8 cellular contexts compared by ENCODE assay signal in the genomic region with DNA sequence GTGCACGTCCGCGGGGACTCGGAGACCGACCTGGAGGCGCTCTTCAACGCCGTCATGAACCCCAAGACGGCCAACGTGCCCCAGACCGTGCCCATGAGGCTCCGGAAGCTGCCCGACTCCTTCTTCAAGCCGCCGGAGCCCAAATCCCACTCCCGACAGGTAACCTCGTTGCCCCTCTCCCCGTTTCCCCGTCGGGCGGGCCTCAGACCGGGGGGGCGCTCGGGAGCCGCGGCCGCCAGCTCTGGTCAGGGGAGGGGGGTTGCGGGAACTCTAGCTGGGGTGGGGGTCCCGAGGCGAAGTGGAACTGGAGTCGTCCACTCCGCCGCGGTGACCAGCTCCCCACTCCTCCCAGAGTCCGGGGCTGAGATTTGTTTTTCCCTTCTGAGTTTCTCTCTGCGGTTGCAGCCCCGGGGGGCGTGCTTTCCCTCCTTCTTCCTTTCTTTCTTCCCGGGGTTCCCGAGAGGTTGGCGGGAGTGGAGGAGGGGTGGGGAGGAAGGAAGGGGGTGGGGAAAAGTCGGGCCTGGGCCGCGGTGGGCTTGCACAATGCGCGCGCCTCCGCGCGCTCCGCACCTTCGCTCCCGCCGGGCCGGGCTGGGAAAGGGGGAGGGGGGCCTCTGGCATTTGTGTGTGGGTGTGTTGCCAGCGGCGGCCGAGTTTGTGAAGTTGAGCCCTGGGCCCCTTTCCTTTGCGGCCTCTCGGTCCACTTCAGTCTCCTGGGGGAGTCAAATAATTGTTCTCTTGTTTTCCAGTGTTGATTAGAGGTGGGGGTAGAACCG. TPM values are rescaled to one million over a fixed set of nuclear protein-coding genes. Genes with fewer than 3 reads are reported as not detected.
A peak's percentile ranks its signal among the peaks of the same experiment; 100 is the strongest.
DNase-seq lines count a peak whose midpoint lies in the region; ATAC-seq, FAIRE-seq and TF ChIP-seq lines count a peak whose summit lies in the region.

No MANE protein-coding gene starts in this region.

- TF ChIP-seq POLR2A in endothelial cell of umbilical vein (IDR thresholded peaks at IDR 0.05; ENCODE audit: low read depth, low read length) (peak; percentile 27), thyroid gland (IDR thresholded peaks at IDR 0.05) (peak in 1 of 2 donors; percentile 66)

- H3K27ac Mint-ChIP-seq in memory B cell: no peak overlapping the region

- H3K79me2 ChIP-seq in ACC112 (ENCODE audit: control insufficient read depth, insufficient read depth, low read length, unreplicated experiment) (peaks cover 58% of the 10 kb centered on the region), endothelial cell of umbilical vein (ENCODE audit: control insufficient read depth, insufficient read depth, low read length) (peaks cover 6% of the 10 kb centered on the region)

- WGBS in thyroid gland, 2 donors: 1 to 2% methylated on average over 27 to 50 of the region's 61 CpGs

- H3K27me3 ChIP-seq in ACC112 (ENCODE audit: insufficient read depth, low read length) (no peaks in the 10 kb centered on the region), endothelial cell of umbilical vein (ENCODE audit: control insufficient read depth in 2 of 2, insufficient read depth in 2 of 2, low read length in 2 of 2) (peaks cover 5 to 26% of the 10 kb centered on the region in 2 experiments), thyroid gland (no peaks in the 10 kb centered on the region)

- TF ChIP-seq CTCF in endothelial cell of umbilical vein (IDR thresholded peaks at IDR 0.05; ENCODE audit: extremely low read depth in 1 of 2, insufficient read depth in 1 of 2, low read depth in 1 of 2, low read length in 2 of 2): peak in 1 of 2 donors; percentile 15
- TF ChIP-seq CTCF in thyroid gland (IDR thresholded peaks at IDR 0.05): peak in 1 of 6 experiments; percentile 9

- peak overlapping the region; percentile 98 for H3K27ac ChIP-seq in ACC112 (ENCODE audit: low read depth, low read length)
- peak overlapping the region; percentile 72 for H3K27ac ChIP-seq in endothelial cell of umbilical vein (ENCODE audit: insufficient read depth, low read depth, low read length)
- H3K27ac ChIP-seq in thyroid gland: peak overlapping the region; percentile 97 to 100 (median 99)

- FAIRE-seq in endothelial cell of umbilical vein (lab: Jason Lieb, UNC): no peak

- DNase-seq in T1000 (lab: John Stamatoyannopoulos, UW) (peak; percentile 18), endothelial cell of umbilical vein (ENCODE audit: low read depth, low spot score) (peak; percentile 77), memory B cell (ENCODE audit: low spot score in 2 of 2) (peak; percentile 3 to 10), thyroid gland (peak; percentile 90), RPMI8226 (no peak), NCI-H1092 (lab: John Stamatoyannopoulos, UW) (no peak)

- H2AFZ ChIP-seq in ACC112 (ENCODE audit: low read length, unreplicated experiment) (peak overlapping the region; percentile 83), endothelial cell of umbilical vein (ENCODE audit: low read depth, low read length) (peak overlapping the region; percentile 66)

- dilution Hi-C loops in endothelial cell of umbilical vein (cut with MboI; ENCODE audit: extremely low pct_ligation_motif_present, low sequenced_read_pairs): no loop called here

- POLR2A ChIA-PET in endothelial cell of umbilical vein (lab: Charles Lee): interaction anchor here (0.7 kb wide), 1 partner anchor 776 kb away, joined by 3 read pairs; no protein-coding TSS in a partner anchor

- CTCF ChIA-PET in endothelial cell of umbilical vein (lab: Charles Lee): interaction anchor here (0.7 to 1.2 kb wide), 5 partner anchors 60 to 230 kb away, joined by 3 to 5 read pairs (median 3); no protein-coding TSS in a partner anchor

- no TSS peak for BruUV-seq in endothelial cell of umbilical vein (replicated peaks; lab: Mats Ljungman, UMichigan)

- H3K4me3 Mint-ChIP-seq in memory B cell: peak overlapping the region; percentile 69

- peaks cover 9% of the 10 kb centered on the region for H3K36me3 ChIP-seq in ACC112 (ENCODE audit: insufficient read depth, low read length)
- peaks cover 3 to 4% of the 10 kb centered on the region in 2 experiments for H3K36me3 ChIP-seq in endothelial cell of umbilical vein (ENCODE audit: control insufficient read depth in 2 of 2, extremely low read depth in 1 of 2, insufficient read depth in 2 of 2, low read length in 2 of 2)
- no peaks in the 10 kb centered on the region for H3K36me3 ChIP-seq in thyroid gland

- H3K9ac ChIP-seq in endothelial cell of umbilical vein (replicated peaks; ENCODE audit: extremely low read depth, insufficient read depth, low read length): peak overlapping the region; percentile 53

- H3K4me1 ChIP-seq in ACC112 (ENCODE audit: control insufficient read depth, insufficient read depth, low read length, unreplicated experiment): peaks cover 39% of the 10 kb centered on the region
- H3K4me1 ChIP-seq in endothelial cell of umbilical vein (ENCODE audit: control insufficient read depth, extremely low read depth, insufficient read depth, low read length): peaks cover 11% of the 10 kb centered on the region
- H3K4me1 ChIP-seq in thyroid gland: peaks cover 31 to 34% of the 10 kb centered on the region in 2 donors

- peak overlapping the region; percentile 96 for H3K4me3 ChIP-seq in ACC112 (ENCODE audit: low read depth, low read length)
- peak overlapping the region; percentile 56 to 99 (median 69) for H3K4me3 ChIP-seq in endothelial cell of umbilical vein (replicated peaks in 1 of 3; ENCODE audit: insufficient read depth in 1 of 3, low read depth in 1 of 3, low read length in 3 of 3)
- peak overlapping the region; percentile 73 to 96 (median 95) for H3K4me3 ChIP-seq in thyroid gland (replicated peaks in 1 of 3)

- ATAC-seq in GM21717 (IDR thresholded peaks at IDR 0.05; ENCODE audit: unreplicated experiment): peak; percentile 16
- no peak for ATAC-seq in memory B cell (ENCODE audit: low read depth)

- H3K9me3 ChIP-seq in endothelial cell of umbilical vein (replicated peaks; ENCODE audit: control insufficient read depth, insufficient read depth, low read length): no peaks in the 10 kb centered on the region
- no peaks in the 10 kb centered on the region for H3K9me3 ChIP-seq in thyroid gland

- peaks cover 1% of the 10 kb centered on the region for H3K36me3 Mint-ChIP-seq in memory B cell

- intact Hi-C loops in endothelial cell of umbilical vein (cut with micrococcal nuclease): loop anchor here (1.0 to 10.0 kb wide), 4 partner anchors 100 to 684 kb away; a partner anchor contains a TSS
- intact Hi-C loops in thyroid gland (cut with DNase I): no loop called here

- H3K4me1 Mint-ChIP-seq in memory B cell: peaks cover 3% of the 10 kb centered on the region

- H3K9me3 Mint-ChIP-seq in memory B cell: no peaks in the 10 kb centered on the region

- peak overlapping the region; percentile 71 for H3K4me2 ChIP-seq in endothelial cell of umbilical vein (ENCODE audit: insufficient read depth, low read length)

- peaks cover 20% of the 10 kb centered on the region for H4K20me1 ChIP-seq in endothelial cell of umbilical vein (replicated peaks; ENCODE audit: control insufficient read depth, extremely low read depth, insufficient read depth, low read length)

- H3K9me1 ChIP-seq in endothelial cell of umbilical vein (replicated peaks; ENCODE audit: control insufficient read depth, extremely low read depth, insufficient read depth, low read length): no peaks in the 10 kb centered on the region

- peaks cover 20% of the 10 kb centered on the region for H3K27me3 Mint-ChIP-seq in memory B cell

TF ChIP-seq in endothelial cell of umbilical vein, 7 proteins besides CTCF, POLR2A, EP300 and RAD21:
- TF ChIP-seq POLR2AphosphoS5 (IDR thresholded peaks at IDR 0.05; ENCODE audit: insufficient read depth, low read depth, low read length) (no peak), GATA2 (IDR thresholded peaks at IDR 0.05; ENCODE audit: insufficient read depth, insufficient read length, low read depth, low read length) (no peak), JUN (IDR thresholded peaks at IDR 0.05; ENCODE audit: borderline replicate concordance, insufficient read depth, insufficient read length, low read depth) (no peak), MYC (IDR thresholded peaks at IDR 0.05; ENCODE audit: low read depth, low read length) (no peak), FOS (IDR thresholded peaks at IDR 0.05; ENCODE audit: borderline replicate concordance, insufficient read depth, low read length) (no peak), EZH2 (IDR thresholded peaks at IDR 0.05; ENCODE audit: borderline replicate concordance, low read depth, low read length, severe bottlenecking) (no peak)
- TF ChIP-seq, protein P1, sequence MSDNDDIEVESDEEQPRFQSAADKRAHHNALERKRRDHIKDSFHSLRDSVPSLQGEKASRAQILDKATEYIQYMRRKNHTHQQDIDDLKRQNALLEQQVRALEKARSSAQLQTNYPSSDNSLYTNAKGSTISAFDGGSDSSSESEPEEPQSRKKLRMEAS (IDR thresholded peaks at IDR 0.05; ENCODE audit: insufficient read depth, insufficient read length): no peak

RNA-seq across cellular contexts. Expression of a gene that starts 1.0 kb away (rescaled TPM):
- 36.5 and 48.9 TPM in 2 replicates for total RNA-seq in endothelial cell of umbilical vein
- 32.6 and 34.2 TPM in 2 replicates for polyA plus RNA-seq in endothelial cell of umbilical vein
- 28.6 and 30.4 TPM in 2 replicates for polyA plus RNA-seq in endothelial cell of umbilical vein (2011; cell fraction: cytosol; rRNA removed)
- 28.3 and 37.3 TPM in 2 replicates for polyA plus RNA-seq in endothelial cell of umbilical vein (2011; cell fraction: nucleus; rRNA removed)
- 27.5 and 31.0 TPM in 2 replicates for polyA plus RNA-seq in endothelial cell of umbilical vein (2012)
- polyA minus RNA-seq in endothelial cell of umbilical vein: 107 and 113 TPM in 2 replicates
- 94.9 TPM for polyA minus RNA-seq in endothelial cell of umbilical vein (2011; cell fraction: cytosol; rRNA and poly(A)+ RNA removed)
- polyA minus RNA-seq in endothelial cell of umbilical vein (2011; cell fraction: nucleus; rRNA and poly(A)+ RNA removed): 62.5 and 65.3 TPM in 2 replicates
- total RNA-seq in thyroid gland: 100 to 1,000 TPM; 162 to 202 (median 176) TPM

Comparison
In these comparisons a context has a peak if more than half of its experiments do, and no peak if none do; other contexts are left out.
1. DNase-seq: peak in T1000 (single experiment), endothelial cell of umbilical vein (single experiment), memory B cell (2 of 2) and thyroid gland (2 of 2); none in RPMI8226 (single experiment) and NCI-H1092 (single experiment).
2. Peak in every context shown above with its lines, with median percentiles within 50 percentile points of each other: H3K27ac ChIP-seq and H3K4me3 ChIP-seq.